In the genomic region with DNA sequence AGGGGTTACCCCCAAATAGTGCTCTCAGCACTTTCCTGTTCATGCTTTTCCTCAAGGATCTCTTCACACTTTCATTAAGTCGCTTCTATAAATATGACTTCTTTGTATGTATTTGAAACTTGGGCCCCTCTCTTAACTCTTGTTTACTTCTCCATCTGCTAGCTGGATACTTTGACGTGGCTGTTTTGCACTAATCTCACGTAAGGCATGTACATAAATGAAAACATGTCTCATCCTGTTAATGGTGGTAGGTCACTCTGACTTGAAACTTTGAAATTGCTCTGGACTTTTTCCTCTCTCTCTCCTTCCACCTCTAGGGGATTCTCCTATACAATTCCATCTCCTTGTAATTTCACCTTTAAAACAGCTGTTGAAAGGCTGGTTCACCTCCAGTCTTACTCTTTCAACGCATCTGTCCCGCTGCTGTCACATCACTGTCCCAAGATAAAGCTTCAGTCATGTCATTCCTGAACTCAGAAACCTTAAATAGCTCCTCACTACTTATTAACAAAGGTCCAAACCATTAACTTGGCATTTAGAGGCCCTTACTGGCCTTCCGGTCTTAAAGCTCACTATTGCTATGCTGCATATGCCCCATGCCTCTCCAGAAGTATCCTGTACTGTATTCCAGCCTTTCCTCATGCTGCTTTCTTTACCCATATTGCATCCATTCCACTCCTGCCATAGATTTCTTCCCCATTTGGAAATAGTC, we compare ENCODE assay signal across 8 cellular contexts. TPM values are rescaled to one million over a fixed set of nuclear protein-coding genes. Genes with fewer than 3 reads are reported as not detected.
A peak's percentile ranks its signal among the peaks of the same experiment; 100 is the strongest.
DNase-seq lines count a peak whose midpoint lies in the region; TF ChIP-seq lines count a peak whose summit lies in the region.

No MANE protein-coding gene starts in this region.

- no peaks in the 10 kb centered on the region for H3K9me2 ChIP-seq in PC-9 (ENCODE audit: insufficient read depth)

- TF ChIP-seq EP300 in ovary (IDR thresholded peaks at IDR 0.05): no peak

- H3K9me3 ChIP-seq in PC-9 (ENCODE audit: insufficient read depth, low read depth) (no peaks in the 10 kb centered on the region), ovary (no peaks in the 10 kb centered on the region)

- peaks cover 31% of the 10 kb centered on the region for H3K79me2 ChIP-seq in PC-9 (ENCODE audit: low read depth)

- in situ Hi-C loops in G401 (cut with HindIII; ENCODE audit: low sequenced_read_pairs): loop anchor here (10.0 kb wide), 1 partner anchor 74 kb away; no protein-coding TSS in a partner anchor

- H3K36me3 ChIP-seq in PC-9 (ENCODE audit: low read depth) (no peaks in the 10 kb centered on the region), ovary (no peaks in the 10 kb centered on the region)

- no peak for TF ChIP-seq CTCF in PC-9 (conservative IDR thresholded peaks at IDR 0.05)
- TF ChIP-seq CTCF in ovary (IDR thresholded peaks at IDR 0.05): no peak

- TF ChIP-seq POLR2A in ovary (IDR thresholded peaks at IDR 0.05): no peak

- POLR2A ChIA-PET in PC-9 (lab: Charles Lee; ENCODE audit: unreplicated experiment): no interaction called here

- H4K20me1 ChIP-seq in PC-9 (ENCODE audit: insufficient read depth): no peaks in the 10 kb centered on the region

- peak overlapping the region; percentile 97 for H3K4me2 ChIP-seq in PC-9

- peak overlapping the region; percentile 94 for H2AFZ ChIP-seq in PC-9

- no peaks in the 10 kb centered on the region for H3K27me3 ChIP-seq in PC-9 (ENCODE audit: insufficient read depth, low read depth)
- H3K27me3 ChIP-seq in ovary: no peaks in the 10 kb centered on the region

- CTCF ChIA-PET in PC-9 (lab: Charles Lee): interaction anchor here (0.6 kb wide), 1 partner anchor 23 kb away, joined by 3 read pairs; no protein-coding TSS in a partner anchor

- H3K4me1 ChIP-seq in PC-9 (replicated peaks; ENCODE audit: insufficient read depth): peaks cover 25% of the 10 kb centered on the region
- peaks cover 7% of the 10 kb centered on the region for H3K4me1 ChIP-seq in ovary (ENCODE audit: insufficient read depth)

- H3K27ac ChIP-seq in PC-9 (peak overlapping the region; percentile 92), epithelial cell of prostate (peak overlapping the region; percentile 92), ovary (peak overlapping the region in 1 of 2 donors; percentile 98)

- WGBS in ovary, 3 donors: 18 to 27% (median 19%) methylated on average over 6 of the region's 6 CpGs

- peak overlapping the region; percentile 96 for H3K4me3 ChIP-seq in PC-9
- H3K4me3 ChIP-seq in ovary: peak overlapping the region; percentile 64

- no TSS peak for BruUV-seq in PC-9 (replicated peaks; lab: Mats Ljungman, UMichigan)

- intact Hi-C loops in PC-9 (cut with micrococcal nuclease; ENCODE audit: unreplicated experiment): loop anchor here (2.0 kb wide), 1 partner anchor 24 kb away; no protein-coding TSS in a partner anchor
- intact Hi-C loops in ovary (cut with DNase I): loop anchor here in 1 of 4 donors (5.0 to 10.0 kb wide), 2 partner anchors 64 to 186 kb away; a partner anchor contains a TSS

- peak; percentile 7 for DNase-seq in DMS114 treated with DMSO at 0.1 percent for 48 hours (lab: John Stamatoyannopoulos, UW; ENCODE audit: unreplicated experiment)
- no peak for DNase-seq in PC-9
- peak; percentile 27 for DNase-seq in epithelial cell of prostate (ENCODE audit: low read depth, low spot score)
- DNase-seq in ovary: no peak
- DNase-seq in HuH-7 (ENCODE audit: low spot score): no peak
- DNase-seq in NCI-H187 treated with DMSO at 0.1 percent for 48 hours (lab: John Stamatoyannopoulos, UW): no peak
- DNase-seq in G401 (ENCODE audit: low spot score): no peak
- DNase-seq in activated gamma-delta T cell (lab: John Stamatoyannopoulos, UW): no peak

- peaks cover 9% of the 10 kb centered on the region; the same call in 1 of the 2 replicates for H3F3A ChIP-seq in PC-9 (ENCODE audit: insufficient read depth, low read depth)

RNA-seq across cellular contexts. Expression of a gene that starts 1.2 kb away (rescaled TPM):
- total RNA-seq in PC-9 (2021): 22.7 and 29.4 TPM in 2 replicates
- total RNA-seq in ovary: 10 to 100 TPM; 34.1 to 58.3 (median 46.1) TPM
- polyA plus RNA-seq in ovary: 10 to 100 TPM; 28.8 to 32.2 TPM
- total RNA-seq in G401 (2014; rRNA removed; shearing (Covaris generic)): 53.4 and 114 TPM in 2 replicates

RNA-seq across cellular contexts. Expression of a gene that starts 46.5 kb away (rescaled TPM):
- 40.9 and 42.2 TPM in 2 replicates for total RNA-seq in PC-9 (2021)
- 10 to 100 TPM in 5 of 7 donors, 1 to 10 TPM in 2; 5.5 to 28.1 (median 11.3) TPM for total RNA-seq in ovary
- polyA plus RNA-seq in ovary: 10 to 100 TPM; 11.8 to 35.1 TPM
- 80.3 and 91.1 TPM in 2 replicates for total RNA-seq in G401 (2014; rRNA removed; shearing (Covaris generic))

Comparison
In these comparisons a context has a peak if more than half of its experiments do, and no peak if none do; other contexts are left out.
1. DNase-seq: peak in DMS114 treated with DMSO at 0.1 percent for 48 hours (single experiment) and epithelial cell of prostate (single experiment); none in PC-9 (0 of 2), ovary (0 of 5), HuH-7 (single experiment), NCI-H187 treated with DMSO at 0.1 percent for 48 hours (single experiment), G401 (single experiment) and activated gamma-delta T cell (single experiment).